19 cellular contexts compared by ENCODE assay signal in the genomic region with DNA sequence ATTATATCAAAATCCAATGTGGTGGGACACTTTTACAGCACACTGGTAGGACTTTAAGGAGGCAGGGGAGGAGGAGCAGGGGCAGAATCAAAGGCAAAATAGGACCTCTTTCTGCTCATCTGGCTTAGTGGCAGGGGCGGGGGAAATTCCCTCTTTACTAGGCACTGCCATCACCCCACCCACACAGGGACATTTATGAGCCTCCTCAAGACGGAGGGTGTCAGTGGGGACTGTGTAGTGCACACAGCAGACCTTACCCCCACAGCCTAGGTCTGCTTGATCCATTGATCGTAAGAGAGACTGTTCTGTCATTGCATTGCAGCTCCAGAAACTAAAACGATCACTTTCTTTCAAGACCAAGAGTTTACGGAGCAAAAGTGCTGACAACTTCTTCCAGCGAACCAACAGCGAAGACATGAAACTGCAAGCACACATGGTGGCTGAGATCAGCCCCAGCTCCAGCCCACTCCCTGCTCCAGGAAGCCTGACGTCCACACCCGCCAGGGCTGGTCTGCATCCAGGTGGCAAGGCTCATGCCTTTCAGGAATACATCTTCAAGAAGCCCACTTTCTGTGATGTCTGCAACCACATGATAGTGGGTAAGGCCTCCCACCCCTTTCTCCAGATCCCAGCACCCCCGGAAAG.
"Had no signal": no experiment of that assay in that cellular context is flagged by ENCODE, and none has a peak within 500 bp of the region (broad histone marks: within the 10 kb centered on the region; RNA-seq: fewer than 3 reads in every experiment).

No MANE protein-coding gene starts in this region.

- H3K4me1 Mint-ChIP-seq: naive thymus-derived CD8-positive, alpha-beta T cell; stimulated activated memory B cell treated with anti-CD40 and anti-IgM and Interleukin-4, amounts not matched to agents 10 μg/mL and 1 μg/mL and 100 μg/mL, for 72 hours had no signal

- DNase-seq: colonic mucosa; effector CD8-positive, alpha-beta T cell; foreskin melanocyte; head of caudate nucleus; left colon; left ventricle myocardium superior; mammary epithelial cell; mucosa of descending colon; naive thymus-derived CD8-positive, alpha-beta T cell; spleen; stimulated activated CD4-positive, alpha-beta T cell treated with anti-CD3 and anti-CD28 coated beads, Interleukin-15, amount 100 ng/mL, for 24 hours; stimulated activated CD4-positive, alpha-beta T cell treated with anti-CD3 and anti-CD28 coated beads, Interleukin-1b, Interleukin-23, amount 100 ng/mL, for 48 hours; stimulated activated CD4-positive, alpha-beta T cell treated with anti-CD3 and anti-CD28 coated beads, Interleukin-4, amount 100 ng/mL, for 24 hours; stomach; substantia nigra; trophoblast cell had no signal

- H3K4me3 ChIP-seq: colonic mucosa, hepatocyte, mucosa of descending colon, spleen, stomach had no signal

- H3K36me3 Mint-ChIP-seq: naive thymus-derived CD8-positive, alpha-beta T cell; stimulated activated memory B cell treated with anti-CD40 and anti-IgM and Interleukin-4, amounts not matched to agents 10 μg/mL and 1 μg/mL and 100 μg/mL, for 72 hours had no signal

- H3K4me3 Mint-ChIP-seq: naive thymus-derived CD8-positive, alpha-beta T cell; stimulated activated memory B cell treated with anti-CD40 and anti-IgM and Interleukin-4, amounts not matched to agents 10 μg/mL and 1 μg/mL and 100 μg/mL, for 72 hours had no signal

- H3K27me3 Mint-ChIP-seq: stimulated activated memory B cell treated with anti-CD40 and anti-IgM and Interleukin-4, amounts not matched to agents 10 μg/mL and 1 μg/mL and 100 μg/mL, for 72 hours had no signal

- H3K27ac ChIP-seq: colonic mucosa, hepatocyte, spleen, stomach had no signal

- H3K9me3 ChIP-seq: colonic mucosa, mucosa of descending colon, spleen, stomach had no signal

- H3K27ac Mint-ChIP-seq: stimulated activated memory B cell treated with anti-CD40 and anti-IgM and Interleukin-4, amounts not matched to agents 10 μg/mL and 1 μg/mL and 100 μg/mL, for 72 hours had no signal

- H3K4me1 ChIP-seq: colonic mucosa, spleen, stomach had no signal

- ATAC-seq: left colon; left ventricle myocardium superior; mucosa of descending colon; naive thymus-derived CD8-positive, alpha-beta T cell; sciatic nerve; stimulated activated memory B cell treated with anti-CD40 and anti-IgM and Interleukin-4, amounts not matched to agents 10 μg/mL and 1 μg/mL and 100 μg/mL, for 72 hours had no signal

- H3K36me3 ChIP-seq: colonic mucosa, spleen, stomach had no signal
